Comparison of ENCODE assay signal across 1 cellular context in genomic region chr9:859251-859650, GRCh38.
TF ChIP-seq lines count a peak whose summit lies in the region.

No MANE protein-coding gene starts in this region.

TF ChIP-seq in GM12878, 131 proteins besides CTCF, POLR2A, EP300 and RAD21 (continued from another document):
- no peak for TF ChIP-seq TARDBP (IDR thresholded peaks at IDR 0.05; ENCODE audit: borderline replicate concordance)
- TF ChIP-seq CBFB (IDR thresholded peaks at IDR 0.05; ENCODE audit: low read depth) = 0 out of 2 replicates have a peak, but pooled peaks have one; percentile 28
- TF ChIP-seq ZSCAN29 (IDR thresholded peaks at IDR 0.05) = peak; percentile 69; the same call in 1 of the 2 replicates
- TF ChIP-seq TCF12 (IDR thresholded peaks at IDR 0.05; ENCODE audit: low read depth, low read length) = no peak
- no peak for TF ChIP-seq YY1 (IDR thresholded peaks at IDR 0.05; ENCODE audit: low read depth, low read length)
- no peak for TF ChIP-seq ZBTB4 (CRISPR knock-in tag; IDR thresholded peaks at IDR 0.05)
- TF ChIP-seq NR2C2 (IDR thresholded peaks at IDR 0.05; ENCODE audit: borderline replicate concordance, control insufficient read depth, insufficient read length, low read depth) = no peak
- no peak for TF ChIP-seq PKNOX1 (IDR thresholded peaks at IDR 0.05)
- TF ChIP-seq CHD4 (IDR thresholded peaks at IDR 0.05) = no peak
- no peak for TF ChIP-seq FOXK2 (IDR thresholded peaks at IDR 0.05)
- no peak for TF ChIP-seq MYC (IDR thresholded peaks at IDR 0.05; ENCODE audit: insufficient read depth, insufficient read length, insufficient replicate concordance, low read length, severe bottlenecking)
- TF ChIP-seq LARP7 (IDR thresholded peaks at IDR 0.05) = no peak
- TF ChIP-seq PML (IDR thresholded peaks at IDR 0.05; ENCODE audit: low read length) = no peak
- no peak for TF ChIP-seq SREBF1 (IDR thresholded peaks at IDR 0.05; ENCODE audit: low read length)
- TF ChIP-seq TAF1 (IDR thresholded peaks at IDR 0.05; ENCODE audit: borderline replicate concordance, low read depth, low read length) = no peak
- TF ChIP-seq USF1 (IDR thresholded peaks at IDR 0.05; ENCODE audit: borderline replicate concordance, extremely low read length, insufficient read depth, low read depth, low read length) = no peak
- TF ChIP-seq ATF3 (IDR thresholded peaks at IDR 0.05; ENCODE audit: borderline replicate concordance, extremely low read depth, low read depth, low read length) = no peak
- TF ChIP-seq ZNF24 (IDR thresholded peaks at IDR 0.05) = peak; percentile 44; the same call in 1 of the 2 replicates
- no peak for TF ChIP-seq NR2C1 (IDR thresholded peaks at IDR 0.05)
- TF ChIP-seq ZNF274 (IDR thresholded peaks at IDR 0.05; ENCODE audit: insufficient read depth, insufficient read length) = no peak
- no peak for TF ChIP-seq NFYA (IDR thresholded peaks at IDR 0.05; ENCODE audit: borderline replicate concordance, low read depth, low read length)
- TF ChIP-seq CBX3 (IDR thresholded peaks at IDR 0.05; ENCODE audit: borderline replicate concordance, low read depth) = no peak
- TF ChIP-seq CHD2 (IDR thresholded peaks at IDR 0.05; ENCODE audit: borderline replicate concordance, low read depth, low read length) = peak; percentile 64; the same call in 1 of the 2 replicates
- peak; percentile 67 for TF ChIP-seq IKZF1 (conservative IDR thresholded peaks at IDR 0.05)
- TF ChIP-seq USF2 (IDR thresholded peaks at IDR 0.05; ENCODE audit: borderline replicate concordance, low read depth, low read length) = no peak
- TF ChIP-seq WRNIP1 (IDR thresholded peaks at IDR 0.05; ENCODE audit: borderline replicate concordance, low read depth, low read length) = no peak
- TF ChIP-seq ESRRA (IDR thresholded peaks at IDR 0.05; ENCODE audit: low read length) = no peak
- TF ChIP-seq CBX5 (IDR thresholded peaks at IDR 0.05; ENCODE audit: low read depth) = no peak
- no peak for TF ChIP-seq EED (IDR thresholded peaks at IDR 0.05; ENCODE audit: low read depth)
- TF ChIP-seq EZH2 (IDR thresholded peaks at IDR 0.05; ENCODE audit: borderline replicate concordance, control insufficient read depth, low read depth, low read length) = no peak
- TF ChIP-seq SMC3 (IDR thresholded peaks at IDR 0.05; ENCODE audit: borderline replicate concordance, low read length) = no peak
- TF ChIP-seq ZNF384 (IDR thresholded peaks at IDR 0.05; ENCODE audit: borderline replicate concordance, low read depth, low read length) = no peak
- no peak for TF ChIP-seq HDAC6 (IDR thresholded peaks at IDR 0.05; ENCODE audit: unreplicated experiment)
- peak; percentile 68; the same call in 1 of the 2 replicates for TF ChIP-seq DPF2 (IDR thresholded peaks at IDR 0.05)
- TF ChIP-seq RAD51 (IDR thresholded peaks at IDR 0.05) = peak; percentile 42; the same call in 1 of the 2 replicates
- no peak for TF ChIP-seq TBL1XR1 (IDR thresholded peaks at IDR 0.05; ENCODE audit: low read depth, low read length)
- no peak for TF ChIP-seq ASH2L (IDR thresholded peaks at IDR 0.05; ENCODE audit: borderline replicate concordance, low read depth)
- TF ChIP-seq IKZF2 (IDR thresholded peaks at IDR 0.05) = peak in 1 of 2 experiments; percentile 74
